ENCODE assay signal across 15 cellular contexts in the genomic region with DNA sequence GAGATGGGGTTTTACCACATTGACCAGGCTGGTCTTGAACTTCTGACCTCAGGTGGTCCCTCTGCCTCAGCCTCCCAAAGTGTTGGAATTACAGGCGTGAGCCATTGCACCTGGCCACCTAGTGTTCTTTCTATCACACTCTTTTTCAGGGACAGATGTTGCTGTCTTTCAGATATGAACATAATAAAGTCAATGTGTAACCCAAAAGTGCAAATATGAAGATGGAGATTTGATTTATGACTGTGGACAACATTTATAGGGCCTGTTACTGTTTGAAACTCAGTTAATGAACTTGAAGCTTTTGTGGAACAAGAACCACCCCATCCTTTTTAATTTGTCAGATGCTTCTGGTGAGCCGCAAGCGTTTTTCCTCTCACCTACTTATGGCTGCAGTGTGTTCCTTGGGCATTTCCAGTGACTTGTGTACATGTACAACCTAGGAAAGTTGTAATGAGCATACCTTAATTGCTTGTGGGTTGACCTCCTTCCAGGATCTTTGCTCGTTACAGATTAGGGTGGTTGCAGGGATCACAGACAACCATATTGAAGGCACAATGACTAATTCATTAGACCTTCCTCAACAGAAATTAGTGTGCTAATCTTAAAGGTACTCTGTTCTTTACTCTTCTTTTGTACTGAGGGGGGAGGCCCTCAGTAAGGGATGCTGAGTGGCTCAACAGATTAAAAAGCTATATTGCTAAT. TPM values are rescaled to one million over a fixed set of nuclear protein-coding genes. Genes with fewer than 3 reads are reported as not detected.
DNase-seq lines count a peak whose midpoint lies in the region; ATAC-seq lines count a peak whose summit lies in the region.
"Had no signal": no experiment of that assay in that cellular context is flagged by ENCODE, and none has a peak within 500 bp of the region (broad histone marks: within the 10 kb centered on the region; RNA-seq: fewer than 3 reads in every experiment).

No MANE protein-coding gene starts in this region.

- DNase-seq in HT-29 (ENCODE audit: low spot score) (peak; percentile 73), OCI-M1 (lab: John Stamatoyannopoulos, UW) (peak; percentile 27), renal cortical epithelial cell (ENCODE audit: low read depth) (peak; percentile 36), Kasumi-1 (lab: John Stamatoyannopoulos, UW) (no peak)
- no peak for DNase-seq in effector memory CD8-positive, alpha-beta T cell
- DNase-seq: CD4-positive, alpha-beta memory T cell; DND-41; H7; NCI-H187; NCI-H526 treated with DMSO at 0.1 percent for 48 hours; SW 1271 had no signal

- H3K4me3 Mint-ChIP-seq in effector memory CD8-positive, alpha-beta T cell, result peak overlapping the region; percentile 26 to 60
- H3K4me3 Mint-ChIP-seq: B cell; CD4-positive, alpha-beta memory T cell had no signal

- no peaks in the 10 kb centered on the region for H3K27me3 Mint-ChIP-seq in effector memory CD8-positive, alpha-beta T cell
- H3K27me3 Mint-ChIP-seq: B cell; CD4-positive, alpha-beta memory T cell had no signal

- peak overlapping the region; percentile 64 to 86 for H3K27ac Mint-ChIP-seq in effector memory CD8-positive, alpha-beta T cell
- H3K27ac Mint-ChIP-seq: B cell had no signal

- no peaks in the 10 kb centered on the region for H3K9me3 Mint-ChIP-seq in effector memory CD8-positive, alpha-beta T cell
- H3K9me3 Mint-ChIP-seq: CD4-positive, alpha-beta memory T cell had no signal

- H3K4me1 Mint-ChIP-seq in effector memory CD8-positive, alpha-beta T cell (ENCODE audit: low read depth in 2 of 2), result peaks cover 43 to 77% of the 10 kb centered on the region in 2 donors

- peaks cover 6% of the 10 kb centered on the region for H3K36me3 Mint-ChIP-seq in effector memory CD8-positive, alpha-beta T cell (ENCODE audit: insufficient read depth)
- H3K36me3 Mint-ChIP-seq: CD4-positive, alpha-beta memory T cell had no signal

- no peak for ATAC-seq in effector memory CD8-positive, alpha-beta T cell (replicated peaks)
- ATAC-seq in HG03342 (IDR thresholded peaks at IDR 0.05; ENCODE audit: unreplicated experiment), result no peak
- no peak for ATAC-seq in GM21717 (IDR thresholded peaks at IDR 0.05; ENCODE audit: unreplicated experiment)
- ATAC-seq in GM18861 (IDR thresholded peaks at IDR 0.05; ENCODE audit: unreplicated experiment), result no peak

RNA-seq across cellular contexts. Expression of a gene that starts 6.8 kb away (rescaled TPM):
- total RNA-seq in HT-29 (2014; rRNA removed; shearing (Covaris generic)), result 13.0 and 15.3 TPM in 2 replicates
- total RNA-seq in renal cortical epithelial cell, result 16.5 and 23.5 TPM in 2 replicates

Comparison
In these comparisons a context has a peak if more than half of its experiments do, and no peak if none do; other contexts are left out.
1. DNase-seq: peak in HT-29 (single experiment), OCI-M1 (single experiment) and renal cortical epithelial cell (single experiment); none in effector memory CD8-positive, alpha-beta T cell (0 of 3) and Kasumi-1 (0 of 2).